In the genomic region with DNA sequence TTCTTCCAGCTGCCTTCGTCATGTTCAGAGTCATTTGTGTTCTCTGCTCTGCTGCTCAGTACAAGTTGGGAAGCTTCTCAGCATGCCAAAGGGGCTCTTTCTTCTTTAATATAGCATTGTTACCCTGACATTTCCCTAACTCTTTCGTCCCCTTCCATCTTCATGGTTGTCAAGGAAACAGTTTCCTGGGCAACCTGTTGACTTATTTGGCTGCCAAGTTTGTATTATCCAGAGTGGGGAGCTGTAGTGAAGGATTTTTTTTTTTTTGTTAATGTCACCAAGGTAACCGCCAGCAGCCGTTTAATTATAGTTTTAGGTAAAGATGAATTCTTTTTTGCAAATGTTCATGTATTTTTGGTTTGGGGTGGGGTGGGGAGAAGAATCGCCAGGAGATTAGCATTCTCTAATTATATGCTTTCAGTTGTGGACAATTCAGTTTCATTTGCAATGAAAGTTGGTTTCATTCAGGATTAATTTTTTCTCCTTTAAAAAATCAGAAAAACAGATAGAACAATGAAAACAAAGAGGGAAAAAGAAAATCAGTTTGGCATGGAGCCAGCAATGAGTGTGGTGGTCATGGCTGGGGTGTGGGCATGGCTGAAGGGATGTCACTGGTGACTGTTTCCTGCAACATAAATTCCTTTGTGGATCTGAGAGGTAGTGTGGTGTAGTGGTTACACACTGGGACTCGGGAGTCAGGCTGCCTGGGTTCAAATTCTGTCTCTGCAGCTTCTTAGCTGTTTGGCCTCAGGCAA, we compare ENCODE assay signal across 17 cellular contexts.
DNase-seq lines count a peak whose midpoint lies in the region; ATAC-seq, FAIRE-seq and TF ChIP-seq lines count a peak whose summit lies in the region.
"Had no signal": no experiment of that assay in that cellular context is flagged by ENCODE, and none has a peak within 500 bp of the region (broad histone marks: within the 10 kb centered on the region; RNA-seq: fewer than 3 reads in every experiment).

No MANE protein-coding gene starts in this region.

- in situ Hi-C loops in SK-MEL-5 (cut with HindIII; ENCODE audit: low pct_unique_long_range_greater_than_20kb, low sequenced_read_pairs), result no loop called here

- no peak overlapping the region for H3K4me2 ChIP-seq in mesendoderm (ENCODE audit: low read length)
- H3K4me2 ChIP-seq: PC-9 had no signal

- H3K4ac ChIP-seq in mesendoderm (ENCODE audit: low read depth, low read length), result no peak overlapping the region

- TF ChIP-seq POLR2A in GM12891 (IDR thresholded peaks at IDR 0.05; ENCODE audit: low read depth, low read length), result no peak

- no peak overlapping the region for H3K56ac ChIP-seq in mesendoderm (ENCODE audit: low read length)

- ATAC-seq in HG03342 (IDR thresholded peaks at IDR 0.05; ENCODE audit: unreplicated experiment) (no peak), GM19395 (IDR thresholded peaks at IDR 0.05; ENCODE audit: unreplicated experiment) (no peak)
- ATAC-seq: activated CD4-positive, CD25-positive, alpha-beta regulatory T cell treated with anti-CD3 and anti-CD28 coated beads, Interleukin-2, amount 50 U/mL, for 24 hours; stimulated activated naive CD8-positive, alpha-beta T cell treated with anti-CD3 and anti-CD28 coated beads, Interleukin-15, Interleukin-2, amounts not matched to agents 100 U/mL and 50 U/mL, for 24 hours had no signal

- no peak overlapping the region for H4K8ac ChIP-seq in mesendoderm (ENCODE audit: low read depth, low read length)

- H2BK15ac ChIP-seq in mesendoderm (replicated peaks; ENCODE audit: low read depth), result no peak overlapping the region

- H3K36me3 ChIP-seq in mesendoderm (ENCODE audit: control insufficient read depth, insufficient read depth, low read length), result no peaks in the 10 kb centered on the region

- no peak overlapping the region for H3K9ac ChIP-seq in mesendoderm (ENCODE audit: low read length)

- no peaks in the 10 kb centered on the region for H3K79me1 ChIP-seq in mesendoderm (ENCODE audit: low read length)

- no peak overlapping the region for H2AK5ac ChIP-seq in mesendoderm (ENCODE audit: low read length)

- no peak overlapping the region for H4K5ac ChIP-seq in mesendoderm (ENCODE audit: low read length)

- no peaks in the 10 kb centered on the region for H3K79me2 ChIP-seq in mesendoderm (ENCODE audit: control insufficient read depth, insufficient read depth, low read length)

- no peaks in the 10 kb centered on the region for H3K27me3 ChIP-seq in mesendoderm (ENCODE audit: insufficient read depth, low read length, poor library complexity)

- no peak overlapping the region for H2BK5ac ChIP-seq in mesendoderm (ENCODE audit: low read length)

- peak; percentile 87 for DNase-seq in DMS 273 (lab: John Stamatoyannopoulos, UW; ENCODE audit: unreplicated experiment)
- peak; percentile 14 for DNase-seq in MV-4-11 (lab: John Stamatoyannopoulos, UW)
- peak; percentile 41 for DNase-seq in SK-MEL-5 (ENCODE audit: low read depth, low spot score)
- peak; percentile 86 for DNase-seq in mesendoderm
- DNase-seq in GM12891 (ENCODE audit: insufficient read length, low spot score), result no peak
- DNase-seq in mucosa of gallbladder (ENCODE audit: low spot score), result no peak
- DNase-seq: activated T-cell treated with anti-CD3 and anti-CD28 coated beads, Interleukin-2, amount 50 U/mL, for 48 hours; effector CD4-positive, alpha-beta T cell; foreskin melanocyte; HCEC 1CT; PC-9; stimulated activated naive CD8-positive, alpha-beta T cell treated with anti-CD3 and anti-CD28 coated beads, Interleukin-15, Interleukin-2, amounts not matched to agents 100 U/mL and 50 U/mL, for 24 hours had no signal

- H3K23ac ChIP-seq in mesendoderm (ENCODE audit: low read length), result no peak overlapping the region

- H2BK120ac ChIP-seq in mesendoderm (ENCODE audit: low read depth, low read length), result no peak overlapping the region

- H3K4me1 ChIP-seq in mesendoderm (ENCODE audit: control insufficient read depth, low read depth, low read length), result peaks cover 8% of the 10 kb centered on the region

- no peak for FAIRE-seq in GM12891 (lab: Jason Lieb, UNC)
- FAIRE-seq: islet of Langerhans had no signal

- no peak overlapping the region for H3K4me3 ChIP-seq in mesendoderm (ENCODE audit: low read length)
- H3K4me3 ChIP-seq: PC-9 had no signal

- no peak overlapping the region for H3K27ac ChIP-seq in mesendoderm (ENCODE audit: low read depth, low read length)
- H3K27ac ChIP-seq: C4-2B, PC-9 had no signal

- WGBS in mesendoderm (ENCODE audit: extremely low coverage, insufficient coverage, low lambda C conversion rate), result no CpG with 5 or more reads among the region's 6 CpGs

- H3K18ac ChIP-seq in mesendoderm (ENCODE audit: low read length), result no peak overlapping the region

TF ChIP-seq in GM12891, 5 proteins besides CTCF, POLR2A, EP300 and RAD21:
- TF ChIP-seq POLR2AphosphoS5 (IDR thresholded peaks at IDR 0.05; ENCODE audit: low read depth, low read length) (no peak), SPI1 (IDR thresholded peaks at IDR 0.05; ENCODE audit: low read depth, low read length) (no peak), TAF1 (IDR thresholded peaks at IDR 0.05; ENCODE audit: low read depth, low read length) (no peak), PAX5 (IDR thresholded peaks at IDR 0.05; ENCODE audit: insufficient read depth, low read length, severe bottlenecking) (no peak), POU2F2 (IDR thresholded peaks at IDR 0.05; ENCODE audit: low read depth, low read length) (no peak)

Comparison
In these comparisons a context has a peak if more than half of its experiments do, and no peak if none do; other contexts are left out.
1. DNase-seq: peak in DMS 273 (single experiment), MV-4-11 (single experiment), SK-MEL-5 (single experiment) and mesendoderm (single experiment); none in GM12891 (single experiment) and mucosa of gallbladder (single experiment).